9 cellular contexts compared by ENCODE assay signal in genomic region chr21:16588433-16588860, GRCh38.
DNase-seq lines count a peak whose midpoint lies in the region; ATAC-seq and TF ChIP-seq lines count a peak whose summit lies in the region.
"Had no signal": no experiment of that assay in that cellular context is flagged by ENCODE, and none has a peak within 500 bp of the region (broad histone marks: within the 10 kb centered on the region; RNA-seq: fewer than 3 reads in every experiment).

No MANE protein-coding gene starts in this region.

- TF ChIP-seq CTCF in adrenal gland (IDR thresholded peaks at IDR 0.05) (peak in 1 of 6 experiments; percentile 9), heart left ventricle (IDR thresholded peaks at IDR 0.05) (no peak)

- H3K36me3 ChIP-seq in HUES6 (ENCODE audit: control insufficient read depth, insufficient read depth, low read length) (no peaks in the 10 kb centered on the region), adrenal gland (replicated peaks in 1 of 2) (no peaks in the 10 kb centered on the region), heart left ventricle (no peaks in the 10 kb centered on the region)
- H3K36me3 ChIP-seq: SJSA1 had no signal

- H3K27me3 ChIP-seq in HUES6 (ENCODE audit: control insufficient read depth, insufficient read depth, low read length) (no peaks in the 10 kb centered on the region), adrenal gland (no peaks in the 10 kb centered on the region), heart left ventricle (no peaks in the 10 kb centered on the region)
- H3K27me3 ChIP-seq: SJSA1 had no signal

- H3K9me3 ChIP-seq in HUES6 (ENCODE audit: control insufficient read depth, insufficient read depth, low read depth, low read length): no peaks in the 10 kb centered on the region
- no peaks in the 10 kb centered on the region for H3K9me3 ChIP-seq in adrenal gland (replicated peaks in 1 of 3)
- no peaks in the 10 kb centered on the region for H3K9me3 ChIP-seq in heart left ventricle
- H3K9me3 ChIP-seq: SJSA1 had no signal

- intact Hi-C loops in adrenal gland (cut with DNase I) (no loop called here), heart left ventricle (cut with DNase I) (loop anchor here in 5 of 10 donors (5.0 to 10.0 kb wide), 6 partner anchors 54 to 171 kb away; no protein-coding TSS in a partner anchor), posterior vena cava (cut with DNase I) (loop anchor here in 1 of 2 donors (10.0 kb wide), 1 partner anchor 54 kb away; no protein-coding TSS in a partner anchor)

- WGBS in adrenal gland, 4 donors: 23 to 34% (median 29%) methylated on average over 18 of the region's 18 CpGs
- WGBS in heart left ventricle, 4 donors: 20 to 26% (median 25%) methylated on average over 18 of the region's 18 CpGs

- H3K9ac ChIP-seq in HUES6 (ENCODE audit: low read length): no peak overlapping the region

- DNase-seq in adrenal gland: peak; percentile 87 to 93 (median 90)
- peak; percentile 45 to 74 (median 59) for DNase-seq in heart left ventricle
- DNase-seq in posterior vena cava (ENCODE audit: low spot score): peak; percentile 86
- no peak for DNase-seq in stimulated activated CD4-positive, alpha-beta T cell treated with anti-CD3 and anti-CD28 coated beads, Interleukin-1b, Interleukin-23, amount 100 ng/mL, for 48 hours
- no peak for DNase-seq in SW 1271 (lab: John Stamatoyannopoulos, UW)

- H3K4me3 ChIP-seq in HUES6 (ENCODE audit: low read depth, low read length) (peak overlapping the region; percentile 53), adrenal gland (peak overlapping the region in 2 of 4 donors; percentile 25 to 57), heart left ventricle (peak overlapping the region in 11 of 12 donors; percentile 16 to 53 (median 45))
- H3K4me3 ChIP-seq: SJSA1 had no signal

- H3K27ac ChIP-seq in HUES6 (ENCODE audit: low read depth, low read length) (no peak overlapping the region), adrenal gland (peak overlapping the region; percentile 66 to 94 (median 93)), heart left ventricle (peak overlapping the region in 11 of 12 donors; percentile 33 to 76 (median 67))
- H3K27ac ChIP-seq: SJSA1 had no signal

- H3K4me1 ChIP-seq in HUES6 (ENCODE audit: control insufficient read depth, insufficient read depth, low read length): peaks cover 15% of the 10 kb centered on the region
- H3K4me1 ChIP-seq in adrenal gland (replicated peaks in 1 of 2): peaks cover 10 to 23% of the 10 kb centered on the region in 2 donors
- peaks cover 0 to 40% (median 19%) of the 10 kb centered on the region in 12 donors for H3K4me1 ChIP-seq in heart left ventricle

- peak; percentile 79 to 94 (median 90) for ATAC-seq in heart left ventricle
- no peak for ATAC-seq in GM21786 (IDR thresholded peaks at IDR 0.05; ENCODE audit: unreplicated experiment)
- no peak for ATAC-seq in GM18867 (IDR thresholded peaks at IDR 0.05; ENCODE audit: unreplicated experiment)

- TF ChIP-seq POLR2A in adrenal gland (IDR thresholded peaks at IDR 0.05): peak; percentile 88 to 94
- no peak for TF ChIP-seq POLR2A in heart left ventricle (IDR thresholded peaks at IDR 0.05)

Comparison
In these comparisons a context has a peak if more than half of its experiments do, and no peak if none do; other contexts are left out.
1. DNase-seq: peak in adrenal gland (7 of 7), heart left ventricle (5 of 5) and posterior vena cava (single experiment); none in stimulated activated CD4-positive, alpha-beta T cell treated with anti-CD3 and anti-CD28 coated beads, Interleukin-1b, Interleukin-23, amount 100 ng/mL, for 48 hours (single experiment) and SW 1271 (0 of 2).
2. POLR2A ChIP-seq: peak in adrenal gland (2 of 2); none in heart left ventricle (0 of 2).
3. ATAC-seq: peak in heart left ventricle (4 of 4); none in GM21786 (single experiment) and GM18867 (single experiment).